8 cellular contexts compared by ENCODE assay signal in genomic region chr2:96764253-96764637, GRCh38. TPM values are rescaled to one million over a fixed set of nuclear protein-coding genes. Genes with fewer than 3 reads are reported as not detected.
DNase-seq lines count a peak whose midpoint lies in the region; ATAC-seq and TF ChIP-seq lines count a peak whose summit lies in the region.

No MANE protein-coding gene starts in this region.

- no peak overlapping the region for H3K9ac ChIP-seq in HCT116 (ENCODE audit: low read length)

- H2AFZ ChIP-seq in HCT116 (ENCODE audit: low read depth, low read length, poor library complexity, severe bottlenecking) = no peak overlapping the region

- H3K27ac Mint-ChIP-seq in WTC11 = peak overlapping the region; percentile 54

- H3K4me3 ChIP-seq in AG10803 (ENCODE audit: low read length) (peak overlapping the region; percentile 17), HCT116 (replicated peaks in 1 of 2; ENCODE audit: low read depth in 1 of 2, low read length in 2 of 2) (no peak overlapping the region), thyroid gland (replicated peaks in 1 of 3) (peak overlapping the region in 1 of 3 donors; percentile 14)

- H3K4me2 ChIP-seq in HCT116 (ENCODE audit: low read length) = peak overlapping the region; percentile 46

- no peaks in the 10 kb centered on the region for H3K9me2 ChIP-seq in HCT116 (ENCODE audit: insufficient read depth)

- H3K27me3 Mint-ChIP-seq in WTC11 (ENCODE audit: low read depth) = peaks cover 16% of the 10 kb centered on the region

- H3K4me3 Mint-ChIP-seq in WTC11 = peak overlapping the region; percentile 67

- peaks cover 30% of the 10 kb centered on the region for H3K79me2 ChIP-seq in HCT116 (ENCODE audit: insufficient read depth, low read length)

- DNase-seq in AG10803 (ENCODE audit: low read depth) (no peak), HCT116 (ENCODE audit: low read depth, low spot score) (no peak), WTC11 (ENCODE audit: low spot score) (peak; percentile 32), thyroid gland (peak; percentile 21 to 31), GM19240 (ENCODE audit: insufficient read length, low spot score) (no peak)

- peaks cover 14 to 47% of the 10 kb centered on the region in 2 experiments for H3K4me1 ChIP-seq in HCT116 (ENCODE audit: control insufficient read depth in 1 of 2, insufficient read depth in 2 of 2, low read length in 2 of 2)
- peaks cover 56 to 74% of the 10 kb centered on the region in 2 donors for H3K4me1 ChIP-seq in thyroid gland

- peaks cover 47% of the 10 kb centered on the region for H3K4me1 Mint-ChIP-seq in WTC11

- TF ChIP-seq POLR2A in HCT116 (IDR thresholded peaks at IDR 0.05; ENCODE audit: borderline replicate concordance, extremely low read depth, insufficient read depth, insufficient read length) = no peak
- TF ChIP-seq POLR2A in thyroid gland (IDR thresholded peaks at IDR 0.05) = no peak

- 49 to 60% methylated on average over 6 to 8 of the region's 8 CpGs for WGBS in thyroid gland, 2 donors

- no peak for TF ChIP-seq RAD21 in HCT116 (IDR thresholded peaks at IDR 0.05; ENCODE audit: low read depth)

- intact Hi-C loops in HCT116 (cut with micrococcal nuclease) (loop anchor here (10.0 kb wide), 2 partner anchors 129 to 209 kb away; partner anchors contain the start of gene KANSL3), thyroid gland (cut with DNase I) (loop anchor here (5.0 kb wide), 1 partner anchor 127 kb away; the partner anchor contains the start of gene KANSL3)

- CTCF ChIA-PET in HCT116 (lab: Charles Lee) (no interaction called here), WTC11 (lab: Charles Lee) (interaction anchor here (0.6 to 4.7 kb wide), 17 partner anchors 10 to 215 kb away, joined by 3 to 37 read pairs (median 7); partner anchors contain the start of genes ANKRD39 and CNNM3)

- no peaks in the 10 kb centered on the region for H3K36me3 Mint-ChIP-seq in WTC11

- H3K9me3 Mint-ChIP-seq in WTC11 = no peaks in the 10 kb centered on the region

- no peaks in the 10 kb centered on the region for H4K20me1 ChIP-seq in HCT116 (ENCODE audit: insufficient read depth)

- H3K27me3 ChIP-seq in HCT116 (ENCODE audit: insufficient read depth, low read length) (no peaks in the 10 kb centered on the region), layer of hippocampus (ENCODE audit: control insufficient read depth, insufficient read depth, low read length) (no peaks in the 10 kb centered on the region), thyroid gland (no peaks in the 10 kb centered on the region)

- POLR2A ChIA-PET in HCT116 (lab: Charles Lee) = no interaction called here
- POLR2A ChIA-PET in WTC11 (lab: Charles Lee) = interaction anchor here (1.8 kb wide), 1 partner anchor 10 kb away, joined by 6 read pairs; no protein-coding TSS in a partner anchor

- TF ChIP-seq CTCF in AG10803 (conservative IDR thresholded peaks at IDR 0.05; ENCODE audit: low read length) (no peak), HCT116 (IDR thresholded peaks at IDR 0.05 in 2 of 3, conservative IDR thresholded peaks at IDR 0.05 in 1 of 3; ENCODE audit: borderline replicate concordance in 1 of 3, insufficient read depth in 1 of 3, low read depth in 2 of 3, low read length in 2 of 3) (no peak), WTC11 (IDR thresholded peaks at IDR 0.05) (no peak), thyroid gland (IDR thresholded peaks at IDR 0.05) (no peak)

- BruUV-seq in HCT116 (replicated peaks; lab: Mats Ljungman, UMichigan) = no TSS peak

- H3K27ac ChIP-seq in HCT116 (ENCODE audit: low read depth, low read length) (peak overlapping the region; percentile 31; the same call in 1 of the 2 replicates), layer of hippocampus (ENCODE audit: low read depth, low read length) (peak overlapping the region; percentile 14), thyroid gland (peak overlapping the region in 2 of 3 donors; percentile 51 to 61)

- H3K36me3 ChIP-seq in HCT116 (ENCODE audit: control insufficient read depth in 1 of 2, insufficient read depth in 2 of 2, low read length in 2 of 2) (no peaks in the 10 kb centered on the region), thyroid gland (no peaks in the 10 kb centered on the region)

- ATAC-seq in HCT116 (no peak), WTC11 (0 out of 2 replicates have a peak, but pooled peaks have one; percentile 5), HG03280 (IDR thresholded peaks at IDR 0.05; ENCODE audit: unreplicated experiment) (no peak), HG03565 (IDR thresholded peaks at IDR 0.05; ENCODE audit: unreplicated experiment) (no peak)

- RAD21 ChIA-PET in HCT116 (lab: Charles Lee; ENCODE audit: low non-redundant PET in 1 of 2, low total read pairs in 2 of 2, uncharacterized antibody in 2 of 2, unreplicated experiment in 2 of 2) = no interaction called here

- H3K9me3 ChIP-seq in HCT116 (ENCODE audit: control insufficient read depth in 1 of 2, insufficient read depth in 1 of 2, low read depth in 1 of 2, low read length in 2 of 2) (no peaks in the 10 kb centered on the region), thyroid gland (no peaks in the 10 kb centered on the region)

TF ChIP-seq in HCT116, 20 proteins besides CTCF, POLR2A, EP300 and RAD21:
- TF ChIP-seq SIN3A (IDR thresholded peaks at IDR 0.05; ENCODE audit: low read depth) (no peak), SP1 (IDR thresholded peaks at IDR 0.05; ENCODE audit: low read depth) (no peak), EZH2 (IDR thresholded peaks at IDR 0.05) (no peak), FOSL1 (IDR thresholded peaks at IDR 0.05; ENCODE audit: low read depth) (no peak), ELF1 (IDR thresholded peaks at IDR 0.05; ENCODE audit: borderline replicate concordance, low read depth) (no peak), SRF (IDR thresholded peaks at IDR 0.05; ENCODE audit: low read depth) (no peak), EGR1 (IDR thresholded peaks at IDR 0.05; ENCODE audit: low read depth) (no peak), CEBPB (IDR thresholded peaks at IDR 0.05; ENCODE audit: low read depth) (no peak), ZBTB33 (IDR thresholded peaks at IDR 0.05; ENCODE audit: extremely low read depth, insufficient replicate concordance, low read length) (no peak), EZH2phosphoT487 (IDR thresholded peaks at IDR 0.05; ENCODE audit: borderline replicate concordance) (no peak), TCF7L2 (IDR thresholded peaks at IDR 0.05; ENCODE audit: borderline replicate concordance, extremely low read depth, insufficient read depth, insufficient read length) (no peak)

TF ChIP-seq in WTC11, 78 proteins besides CTCF, POLR2A, EP300 and RAD21 (continues in another document):
- no peak for TF ChIP-seq NR1H2 (CRISPR knock-in tag; IDR thresholded peaks at IDR 0.05)
- TF ChIP-seq TEAD1 (CRISPR knock-in tag; IDR thresholded peaks at IDR 0.05) = no peak
- TF ChIP-seq PREB (CRISPR knock-in tag; IDR thresholded peaks at IDR 0.05; ENCODE audit: borderline replicate concordance) = no peak
- no peak for TF ChIP-seq CBFB (CRISPR knock-in tag; IDR thresholded peaks at IDR 0.05; ENCODE audit: low read depth)
- TF ChIP-seq ZNF263 (CRISPR knock-in tag; IDR thresholded peaks at IDR 0.05; ENCODE audit: low read depth) = no peak
- TF ChIP-seq ZNF512 (CRISPR knock-in tag; IDR thresholded peaks at IDR 0.05; ENCODE audit: borderline replicate concordance) = no peak
- TF ChIP-seq SMAD3 (CRISPR knock-in tag; IDR thresholded peaks at IDR 0.05; ENCODE audit: borderline replicate concordance) = no peak

RNA-seq across cellular contexts. Expression of gene CNNM4, which starts 3.5 kb away (rescaled TPM):
- total RNA-seq in HCT116 (2021; ENCODE audit: unreplicated experiment) (7.9 TPM), WTC11 (2021) (13.9 to 14.3 TPM (median 14.0 TPM) in 3 replicates), thyroid gland (1 to 10 TPM; 6.6 to 9.5 (median 7.7) TPM)
- polyA plus RNA-seq in HCT116 (2012) = 8.6 and 10.2 TPM in 2 replicates

RNA-seq across cellular contexts. Expression of gene LMAN2L, which starts 24.4 kb away (rescaled TPM):
- total RNA-seq in HCT116 (2021; ENCODE audit: unreplicated experiment) (15.2 TPM), WTC11 (2021) (13.5 to 18.1 TPM (median 16.5 TPM) in 3 replicates), thyroid gland (10 to 100 TPM; 22.8 to 32.9 (median 29.2) TPM)
- 12.1 and 14.6 TPM in 2 replicates for polyA plus RNA-seq in HCT116 (2012)

RNA-seq across cellular contexts. Expression of gene CNNM3, which starts 51.8 kb away (rescaled TPM):
- total RNA-seq in HCT116 (2021; ENCODE audit: unreplicated experiment) (31.1 TPM), WTC11 (2021) (34.9 to 36.6 TPM (median 35.2 TPM) in 3 replicates), thyroid gland (10 to 100 TPM; 18.2 to 22.8 (median 20.4) TPM)
- 14.5 and 19.4 TPM in 2 replicates for polyA plus RNA-seq in HCT116 (2012)

Comparison
In these comparisons a context has a peak if more than half of its experiments do, and no peak if none do; other contexts are left out.
1. DNase-seq: peak in WTC11 (single experiment) and thyroid gland (2 of 2); none in AG10803 (single experiment), HCT116 (single experiment) and GM19240 (single experiment).
2. Peak in every context shown above with its lines, with median percentiles within 50 percentile points of each other: H3K27ac ChIP-seq.